In genomic region chr7:44767134-44767911, GRCh38 we compare ENCODE assay signal across 10 cellular contexts. TPM values are rescaled to one million over a fixed set of nuclear protein-coding genes. Genes with fewer than 3 reads are reported as not detected.
DNase-seq lines count a peak whose midpoint lies in the region; ATAC-seq, FAIRE-seq and TF ChIP-seq lines count a peak whose summit lies in the region.
"Had no signal": no experiment of that assay in that cellular context is flagged by ENCODE, and none has a peak within 500 bp of the region (broad histone marks: within the 10 kb centered on the region; RNA-seq: fewer than 3 reads in every experiment).

No MANE protein-coding gene starts in this region.

- no peak for ATAC-seq in GM21423 (IDR thresholded peaks at IDR 0.05; ENCODE audit: unreplicated experiment)

- H3K36me3 ChIP-seq in bronchial epithelial cell (ENCODE audit: control insufficient read depth, insufficient read depth, low read length) (peaks cover 30% of the 10 kb centered on the region), muscle layer of colon (ENCODE audit: insufficient read depth, low read length) (peaks cover 45% of the 10 kb centered on the region), thymus (ENCODE audit: control insufficient read depth, insufficient read depth) (peaks cover 59% of the 10 kb centered on the region), brain microvascular endothelial cell (replicated peaks) (peaks cover 51% of the 10 kb centered on the region)

- POLR2A ChIA-PET in activated CD4-positive, alpha-beta T cell treated with anti-CD3 and anti-CD28 coated beads, Interleukin-2, amount 10 ng/mL, durations not matched to agents 7 days and 5 days (lab: Charles Lee): interaction anchor here (0.6 kb wide), 1 partner anchor 10 kb away, joined by 3 read pairs; no protein-coding TSS in a partner anchor

- CTCF ChIA-PET in activated CD4-positive, alpha-beta T cell treated with anti-CD3 and anti-CD28 coated beads, Interleukin-2, amount 10 ng/mL, durations not matched to agents 7 days and 5 days (lab: Charles Lee): interaction anchor here (0.5 to 1.1 kb wide), 3 partner anchors 14 to 126 kb away, joined by 3 to 4 read pairs (median 3); no protein-coding TSS in a partner anchor

- H3K4me1 ChIP-seq in muscle layer of colon (ENCODE audit: insufficient read depth, low read length) (peaks cover 41% of the 10 kb centered on the region), thymus (ENCODE audit: control insufficient read depth, insufficient read depth, low read length) (peaks cover 10% of the 10 kb centered on the region)

- H3K4me1 Mint-ChIP-seq in activated CD4-positive, alpha-beta T cell treated with anti-CD3 and anti-CD28 coated beads, Interleukin-2, amount 10 ng/mL, durations not matched to agents 7 days and 5 days: peaks cover 44% of the 10 kb centered on the region

- WGBS in thymus: 93% methylated on average over 19 of the region's 19 CpGs

- H3K4me3 Mint-ChIP-seq in activated CD4-positive, alpha-beta T cell treated with anti-CD3 and anti-CD28 coated beads, Interleukin-2, amount 10 ng/mL, durations not matched to agents 7 days and 5 days: no peak overlapping the region

- in situ Hi-C loops in brain microvascular endothelial cell (cut with HindIII; ENCODE audit: low pct_ligation_motif_present, low sequenced_read_pairs): no loop called here

- H3K27ac ChIP-seq in muscle layer of colon (ENCODE audit: low read depth, low read length): peak overlapping the region; percentile 59
- H3K27ac ChIP-seq in thymus (ENCODE audit: low read depth): peak overlapping the region; percentile 70
- no peak overlapping the region for H3K27ac ChIP-seq in brain microvascular endothelial cell

- TF ChIP-seq CTCF in bronchial epithelial cell (IDR thresholded peaks at IDR 0.05; ENCODE audit: insufficient read depth, low read length, severe bottlenecking) (no peak), brain microvascular endothelial cell (IDR thresholded peaks at IDR 0.05; ENCODE audit: low read depth, low read length, missing control alignments) (no peak)

- peak; percentile 68 for FAIRE-seq in bronchial epithelial cell (lab: Jason Lieb, UNC)

- H3K27me3 ChIP-seq in bronchial epithelial cell (ENCODE audit: control insufficient read depth, insufficient read depth, low read length) (no peaks in the 10 kb centered on the region), muscle layer of colon (ENCODE audit: control insufficient read depth in 1 of 2, insufficient read depth in 2 of 2, low read length in 2 of 2) (no peaks in the 10 kb centered on the region), thymus (ENCODE audit: control insufficient read depth, insufficient read depth) (no peaks in the 10 kb centered on the region), brain microvascular endothelial cell (replicated peaks) (no peaks in the 10 kb centered on the region)
- H3K27me3 ChIP-seq: tibial nerve had no signal

- H3K36me3 Mint-ChIP-seq in activated CD4-positive, alpha-beta T cell treated with anti-CD3 and anti-CD28 coated beads, Interleukin-2, amount 10 ng/mL, durations not matched to agents 7 days and 5 days (ENCODE audit: low read depth): peaks cover 33% of the 10 kb centered on the region

- H3K9me3 ChIP-seq in muscle layer of colon (ENCODE audit: low read length) (no peaks in the 10 kb centered on the region), thymus (ENCODE audit: control insufficient read depth) (no peaks in the 10 kb centered on the region)
- H3K9me3 ChIP-seq: tibial nerve had no signal

- DNase-seq in activated CD4-positive, alpha-beta T cell treated with anti-CD3 and anti-CD28 coated beads, Interleukin-2, amount 10 ng/mL, durations not matched to agents 7 days and 5 days: no peak
- DNase-seq in activated CD4-positive, alpha-beta T cell treated with anti-CD3 and anti-CD28 coated beads, Interleukin-2, amount 50 U/mL, for 1 hour: no peak
- no peak for DNase-seq in bronchial epithelial cell (ENCODE audit: low read depth)
- no peak for DNase-seq in brain microvascular endothelial cell
- no peak for DNase-seq in activated CD8-positive, alpha-beta memory T cell treated with anti-CD3 and anti-CD28 coated beads, Interleukin-2, amount 50 U/mL, for 48 hours
- DNase-seq: activated CD8-positive, alpha-beta memory T cell treated with anti-CD3 and anti-CD28 coated beads for 24 hours had no signal

- H3K27ac Mint-ChIP-seq in activated CD4-positive, alpha-beta T cell treated with anti-CD3 and anti-CD28 coated beads, Interleukin-2, amount 10 ng/mL, durations not matched to agents 7 days and 5 days: peak overlapping the region; percentile 83

- H3K4me3 ChIP-seq in bronchial epithelial cell (ENCODE audit: low read depth, low read length) (no peak overlapping the region), muscle layer of colon (ENCODE audit: low read depth in 1 of 2, low read length in 2 of 2) (no peak overlapping the region), thymus (ENCODE audit: low read length) (no peak overlapping the region), brain microvascular endothelial cell (ENCODE audit: low read depth, low read length) (no peak overlapping the region)
- H3K4me3 ChIP-seq: tibial nerve had no signal

- H3K9me3 Mint-ChIP-seq in activated CD4-positive, alpha-beta T cell treated with anti-CD3 and anti-CD28 coated beads, Interleukin-2, amount 10 ng/mL, durations not matched to agents 7 days and 5 days: no peaks in the 10 kb centered on the region

- no peaks in the 10 kb centered on the region for H3K27me3 Mint-ChIP-seq in activated CD4-positive, alpha-beta T cell treated with anti-CD3 and anti-CD28 coated beads, Interleukin-2, amount 10 ng/mL, durations not matched to agents 7 days and 5 days

- H3K9ac ChIP-seq in muscle layer of colon (ENCODE audit: low read length): no peak overlapping the region

RNA-seq across cellular contexts. Expression of gene ZMIZ2, which starts 18.7 kb away (rescaled TPM):
- total RNA-seq in activated CD4-positive, alpha-beta T cell treated with anti-CD3 and anti-CD28 coated beads, Interleukin-2, amount 10 ng/mL, durations not matched to agents 7 days and 5 days: 100 to 1,000 TPM in 1 of 2 experiments, 10 to 100 TPM in 1; 98.6 to 100 TPM
- 5.5 and 8.1 TPM in 2 replicates for total RNA-seq in bronchial epithelial cell
- polyA plus RNA-seq in thymus: 74.1 TPM

RNA-seq across cellular contexts. Expression of gene PPIA, which starts 29.2 kb away (rescaled TPM):
- 1,000 to 10,000 TPM; 1,993 to 2,183 TPM for total RNA-seq in activated CD4-positive, alpha-beta T cell treated with anti-CD3 and anti-CD28 coated beads, Interleukin-2, amount 10 ng/mL, durations not matched to agents 7 days and 5 days
- total RNA-seq in bronchial epithelial cell: 1,106 and 1,178 TPM in 2 replicates
- 2,685 TPM for polyA plus RNA-seq in thymus

Comparison
In these comparisons a context has a peak if more than half of its experiments do, and no peak if none do; other contexts are left out.
1. RNA of gene ZMIZ2, which starts 18.7 kb away (total RNA-seq): 98.6 to 100 TPM in activated CD4-positive, alpha-beta T cell treated with anti-CD3 and anti-CD28 coated beads, Interleukin-2, amount 10 ng/mL, durations not matched to agents 7 days and 5 days; 5.5 to 8.1 TPM in bronchial epithelial cell; every median in the first group is over 10 times any median in the second.